In the genomic region with DNA sequence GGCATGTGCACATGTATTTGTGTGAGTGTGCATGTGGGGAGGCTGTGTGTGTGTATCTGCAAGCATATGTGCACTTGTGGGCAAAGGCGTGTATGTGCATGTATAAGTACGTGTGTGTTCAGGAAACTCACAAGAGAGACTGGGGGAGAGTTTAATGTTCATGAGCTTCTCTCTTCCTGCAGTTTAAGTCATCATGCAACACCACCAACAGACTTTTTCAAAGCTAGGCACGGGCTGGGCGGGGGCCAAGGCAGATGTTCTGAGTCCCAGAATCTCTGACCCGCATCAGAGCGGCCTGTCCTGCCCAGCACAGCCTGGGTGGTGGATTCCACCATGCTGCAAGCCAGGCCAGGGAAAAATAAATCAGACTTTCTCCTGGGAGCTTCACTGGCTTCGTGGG, we compare ENCODE assay signal across 2 cellular contexts.
TF ChIP-seq lines count a peak whose summit lies in the region.

No MANE protein-coding gene starts in this region.

TF ChIP-seq in HepG2, 621 proteins besides CTCF, POLR2A, EP300 and RAD21:
- TF ChIP-seq, protein P1, sequence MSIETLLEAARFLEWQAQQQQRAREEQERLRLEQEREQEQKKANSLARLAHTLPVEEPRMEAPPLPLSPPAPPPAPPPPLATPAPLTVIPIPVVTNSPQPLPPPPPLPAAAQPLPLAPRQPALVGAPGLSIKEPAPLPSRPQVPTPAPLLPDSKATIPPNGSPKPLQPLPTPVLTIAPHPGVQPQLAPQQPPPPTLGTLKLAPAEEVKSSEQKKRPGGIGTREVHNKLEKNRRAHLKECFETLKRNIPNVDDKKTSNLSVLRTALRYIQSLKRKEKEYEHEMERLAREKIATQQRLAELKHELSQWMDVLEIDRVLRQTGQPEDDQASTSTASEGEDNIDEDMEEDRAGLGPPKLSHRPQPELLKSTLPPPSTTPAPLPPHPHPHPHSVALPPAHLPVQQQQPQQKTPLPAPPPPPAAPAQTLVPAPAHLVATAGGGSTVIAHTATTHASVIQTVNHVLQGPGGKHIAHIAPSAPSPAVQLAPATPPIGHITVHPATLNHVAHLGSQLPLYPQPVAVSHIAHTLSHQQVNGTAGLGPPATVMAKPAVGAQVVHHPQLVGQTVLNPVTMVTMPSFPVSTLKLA (IDR thresholded peaks at IDR 0.05) = peak; percentile 37
- no peak for TF ChIP-seq ZNF557 (CRISPR knock-in tag; IDR thresholded peaks at IDR 0.05)
TF ChIP-seq in HepG2: peak in this region for 1.

TF ChIP-seq in K562, 482 proteins besides CTCF, POLR2A, EP300 and RAD21 (continued from another document):
- TF ChIP-seq ZNF280A (IDR thresholded peaks at IDR 0.05; ENCODE audit: low read depth, partially characterized antibody) = no peak
- TF ChIP-seq NR2F6 (CRISPR knock-in tag; IDR thresholded peaks at IDR 0.05) = no peak
- TF ChIP-seq NKRF (IDR thresholded peaks at IDR 0.05; ENCODE audit: borderline replicate concordance) = no peak
- TF ChIP-seq CAMTA2 (CRISPR knock-in tag; conservative IDR thresholded peaks at IDR 0.05) = no peak
- TF ChIP-seq CXXC5 (CRISPR knock-in tag; IDR thresholded peaks at IDR 0.05) = no peak
- no peak for TF ChIP-seq HDAC3 (IDR thresholded peaks at IDR 0.05; ENCODE audit: borderline replicate concordance, partially characterized antibody)
- no peak for TF ChIP-seq ETV6 (IDR thresholded peaks at IDR 0.05; ENCODE audit: borderline replicate concordance in 1 of 2, low read depth in 2 of 2, low read length in 1 of 2)
- no peak for TF ChIP-seq ETV6 (CRISPR knock-in tag; IDR thresholded peaks at IDR 0.05; ENCODE audit: borderline replicate concordance)
- TF ChIP-seq MIER1 (IDR thresholded peaks at IDR 0.05; ENCODE audit: low read depth) = no peak
- TF ChIP-seq ZKSCAN3 (CRISPR knock-in tag; IDR thresholded peaks at IDR 0.05) = no peak
- TF ChIP-seq, protein P2, sequence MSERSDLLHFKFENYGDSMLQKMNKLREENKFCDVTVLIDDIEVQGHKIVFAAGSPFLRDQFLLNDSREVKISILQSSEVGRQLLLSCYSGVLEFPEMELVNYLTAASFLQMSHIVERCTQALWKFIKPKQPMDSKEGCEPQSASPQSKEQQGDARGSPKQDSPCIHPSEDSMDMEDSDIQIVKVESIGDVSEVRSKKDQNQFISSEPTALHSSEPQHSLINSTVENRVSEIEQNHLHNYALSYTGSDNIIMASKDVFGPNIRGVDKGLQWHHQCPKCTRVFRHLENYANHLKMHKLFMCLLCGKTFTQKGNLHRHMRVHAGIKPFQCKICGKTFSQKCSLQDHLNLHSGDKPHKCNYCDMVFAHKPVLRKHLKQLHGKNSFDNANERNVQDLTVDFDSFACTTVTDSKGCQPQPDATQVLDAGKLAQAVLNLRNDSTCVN (CRISPR knock-in tag; IDR thresholded peaks at IDR 0.05) = no peak
- no peak for TF ChIP-seq SMARCE1 (IDR thresholded peaks at IDR 0.05)
